12 cellular contexts compared by ENCODE assay signal in the genomic region with DNA sequence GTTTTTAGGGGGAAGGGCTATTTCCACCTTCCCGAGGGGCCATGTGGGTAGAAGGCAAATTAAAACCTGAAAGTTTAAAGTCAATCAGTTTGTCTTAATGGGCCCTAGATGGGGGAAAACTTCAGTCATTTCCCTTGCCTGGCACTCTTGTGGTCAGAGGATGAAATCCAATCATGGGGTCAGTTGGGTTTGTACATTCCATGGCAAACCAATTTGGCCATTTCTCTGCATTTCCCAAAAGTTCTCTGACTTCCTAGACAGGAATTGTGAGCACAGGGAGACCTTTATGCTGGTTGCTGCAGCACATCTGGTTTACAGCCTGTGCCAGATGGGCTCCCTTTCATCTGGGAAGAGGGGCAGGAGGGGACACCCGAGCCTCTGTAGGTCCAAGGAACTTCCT.
"Had no signal": no experiment of that assay in that cellular context is flagged by ENCODE, and none has a peak within 500 bp of the region (broad histone marks: within the 10 kb centered on the region; RNA-seq: fewer than 3 reads in every experiment).

No MANE protein-coding gene starts in this region.

- H3K9me3 ChIP-seq: colonic mucosa, neutrophil had no signal

- H3K36me3 ChIP-seq: brain microvascular endothelial cell, colonic mucosa, neutrophil had no signal

- H3K9ac ChIP-seq: parathyroid adenoma had no signal

- H3K4me1 ChIP-seq: colonic mucosa, parathyroid adenoma had no signal

- DNase-seq: activated CD4-positive, alpha-beta T cell treated with anti-CD3 and anti-CD28 coated beads, Interleukin-2, amount 50 U/mL, for 4 hours; activated gamma-delta T cell; amniotic stem cell; brain microvascular endothelial cell; central memory CD4-positive, alpha-beta T cell; colonic mucosa; natural killer cell; stimulated activated CD4-positive, alpha-beta T cell treated with anti-CD3 and anti-CD28 coated beads, Interleukin-4, amount 100 ng/mL, for 4 hours; stimulated activated naive B cell treated with anti-CD40 and anti-IgM and Interleukin-4, amounts not matched to agents 10 μg/mL and 1 μg/mL and 100 μg/mL, for 72 hours had no signal

- H3K27me3 ChIP-seq: brain microvascular endothelial cell, colonic mucosa, neutrophil had no signal

- H3K4me3 ChIP-seq: colonic mucosa had no signal

- ATAC-seq: natural killer cell; sciatic nerve; stimulated activated naive B cell treated with anti-CD40 and anti-IgM and Interleukin-4, amounts not matched to agents 10 μg/mL and 1 μg/mL and 100 μg/mL, for 72 hours had no signal
